Comparison of ENCODE assay signal across 20 cellular contexts in the genomic region with DNA sequence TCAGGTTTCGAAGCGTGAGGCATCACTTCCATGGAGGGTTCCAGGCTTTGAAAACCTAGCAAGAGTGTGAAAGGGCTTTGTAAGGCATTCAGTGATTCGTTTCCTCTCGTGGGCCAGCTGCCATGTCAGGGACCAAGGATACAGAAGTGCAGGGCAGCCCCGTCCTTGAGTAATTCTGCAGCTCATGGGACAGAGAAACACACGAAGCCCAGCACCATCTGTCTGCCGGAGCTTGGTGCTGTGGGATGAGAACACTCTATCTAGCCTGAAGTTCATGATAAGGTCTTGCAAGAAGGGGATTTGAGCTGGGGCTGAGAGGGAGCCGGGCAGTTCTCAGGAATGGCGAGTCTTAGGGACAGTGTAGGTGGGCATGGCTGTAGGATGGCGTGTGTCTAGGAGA. TPM values are rescaled to one million over a fixed set of nuclear protein-coding genes. Genes with fewer than 3 reads are reported as not detected.
DNase-seq lines count a peak whose midpoint lies in the region; ATAC-seq, FAIRE-seq and TF ChIP-seq lines count a peak whose summit lies in the region.
"Had no signal": no experiment of that assay in that cellular context is flagged by ENCODE, and none has a peak within 500 bp of the region (broad histone marks: within the 10 kb centered on the region; RNA-seq: fewer than 3 reads in every experiment).

No MANE protein-coding gene starts in this region.

- RAD21 ChIA-PET in GM12878 (lab: Charles Lee; ENCODE audit: unreplicated experiment) = interaction anchor here (1.3 to 2.3 kb wide), 3 partner anchors 8 to 53 kb away, joined by 3 to 14 read pairs (median 4); no protein-coding TSS in a partner anchor

- H2AFZ ChIP-seq in GM12878 (ENCODE audit: control insufficient read depth, low read depth, low read length) = no peak overlapping the region

- H3K36me3 ChIP-seq in GM12878 (ENCODE audit: control insufficient read depth in 2 of 2, insufficient read depth in 2 of 2, low read length in 1 of 2) (peaks cover 21 to 31% of the 10 kb centered on the region in 2 experiments; a peak in 3 of 4 replicates), neutrophil (no peaks in the 10 kb centered on the region), ovary (no peaks in the 10 kb centered on the region), uterus (no peaks in the 10 kb centered on the region)

- H4K20me1 ChIP-seq in GM12878 (ENCODE audit: control insufficient read depth, insufficient read depth) = no peaks in the 10 kb centered on the region

- peaks cover 16% of the 10 kb centered on the region for H3K4me1 ChIP-seq in GM12878 (ENCODE audit: control insufficient read depth, insufficient read depth, low read length)
- peaks cover 31 to 42% of the 10 kb centered on the region in 2 experiments for H3K4me1 ChIP-seq in neutrophil (ENCODE audit: control insufficient read depth in 1 of 2, insufficient read depth in 1 of 2, low read depth in 1 of 2, low read length in 1 of 2)
- H3K4me1 ChIP-seq in ovary (ENCODE audit: insufficient read depth) = no peaks in the 10 kb centered on the region
- no peaks in the 10 kb centered on the region for H3K4me1 ChIP-seq in uterus
- H3K4me1 ChIP-seq: A549, HAP-1 had no signal

- H3K27me3 ChIP-seq in GM12878 (replicated peaks in 1 of 2; ENCODE audit: control insufficient read depth in 2 of 2, insufficient read depth in 2 of 2, low read length in 1 of 2) (no peaks in the 10 kb centered on the region), neutrophil (no peaks in the 10 kb centered on the region), ovary (no peaks in the 10 kb centered on the region), uterus (no peaks in the 10 kb centered on the region)
- H3K27me3 ChIP-seq: BLaER1 had no signal

- WGBS in GM12878 (ENCODE audit: insufficient coverage, insufficient replicate concordance, low lambda C conversion rate, missing lambda C conversion rate) = 86% methylated on average over 10 of the region's 10 CpGs
- 74 to 87% (median 84%) methylated on average over 10 of the region's 10 CpGs for WGBS in ovary, 3 donors

- H3K27ac ChIP-seq in GM12878 (ENCODE audit: control insufficient read depth, insufficient read depth) (peak overlapping the region; percentile 53; the same call in 1 of the 2 replicates), neutrophil (peak overlapping the region; percentile 62), ovary (no peak overlapping the region), uterus (no peak overlapping the region)
- H3K27ac ChIP-seq: 22Rv1, A549, BLaER1, HL-60 had no signal

- no peak for TF ChIP-seq RAD21 in GM12878 (IDR thresholded peaks at IDR 0.05; ENCODE audit: insufficient read depth, low read depth, low read length)

- H3K4me3 ChIP-seq in GM12878 (no peak overlapping the region), neutrophil (ENCODE audit: low read depth in 1 of 2, low read length in 1 of 2) (no peak overlapping the region), ovary (no peak overlapping the region), uterus (no peak overlapping the region)
- H3K4me3 ChIP-seq: A549, BLaER1, HAP-1 had no signal

- no peaks in the 10 kb centered on the region for H3K36me3 Mint-ChIP-seq in natural killer cell treated with Interleukin-12 subunit alpha and Interleukin-12 subunit beta and Interleukin-15 and Interleukin-18, amount 100 ng/mL, for 72 hours
- H3K36me3 Mint-ChIP-seq in natural killer cell = no peaks in the 10 kb centered on the region
- H3K36me3 Mint-ChIP-seq: CD14-positive monocyte had no signal

- CTCF ChIA-PET in GM12878 (lab: Yijun Ruan, JAX) = interaction anchor here (1.0 to 2.7 kb wide), 7 partner anchors 8 to 70 kb away, joined by 3 to 26 read pairs (median 5); no protein-coding TSS in a partner anchor

- TF ChIP-seq POLR2A in GM12878 (IDR thresholded peaks at IDR 0.05; ENCODE audit: low read depth, low read length) (no peak), ovary (IDR thresholded peaks at IDR 0.05) (no peak), uterus (IDR thresholded peaks at IDR 0.05) (no peak)

- H3K27ac Mint-ChIP-seq in natural killer cell treated with Interleukin-12 subunit alpha and Interleukin-12 subunit beta and Interleukin-15 and Interleukin-18, amount 100 ng/mL, for 72 hours = no peak overlapping the region
- peak overlapping the region in 1 of 2 donors; percentile 5 for H3K27ac Mint-ChIP-seq in natural killer cell
- H3K27ac Mint-ChIP-seq: CD4-positive, alpha-beta memory T cell had no signal

- TF ChIP-seq CTCF in natural killer cell (IDR thresholded peaks at IDR 0.05) = no peak
- no peak for TF ChIP-seq CTCF in GM12878 (IDR thresholded peaks at IDR 0.05 in 2 of 3, conservative IDR thresholded peaks at IDR 0.05 in 1 of 3; ENCODE audit: control insufficient read depth in 2 of 3, extremely low read depth in 1 of 3, insufficient read depth in 1 of 3, low read depth in 3 of 3, low read length in 3 of 3)
- TF ChIP-seq CTCF in neutrophil (IDR thresholded peaks at IDR 0.05) = no peak
- no peak for TF ChIP-seq CTCF in ovary (IDR thresholded peaks at IDR 0.05)
- TF ChIP-seq CTCF in uterus (IDR thresholded peaks at IDR 0.05) = no peak

- peak; percentile 13 to 52 for ATAC-seq in natural killer cell treated with Interleukin-12 subunit alpha and Interleukin-12 subunit beta and Interleukin-15 and Interleukin-18, amount 100 ng/mL, for 72 hours
- ATAC-seq in natural killer cell (no peak), GM12878 (no peak)
- ATAC-seq: A549 had no signal

- H3K4me1 Mint-ChIP-seq in natural killer cell treated with Interleukin-12 subunit alpha and Interleukin-12 subunit beta and Interleukin-15 and Interleukin-18, amount 100 ng/mL, for 72 hours (ENCODE audit: low read depth in 2 of 2) = peaks cover 0 to 16% of the 10 kb centered on the region in 2 donors
- peaks cover 14 to 22% of the 10 kb centered on the region in 2 donors for H3K4me1 Mint-ChIP-seq in natural killer cell

- intact Hi-C loops in natural killer cell (cut with micrococcal nuclease) (loop anchor here (5.0 kb wide), 1 partner anchor 52 kb away; no protein-coding TSS in a partner anchor), GM12878 (cut with micrococcal nuclease; ENCODE audit: unreplicated experiment) (no loop called here), ovary (cut with DNase I) (loop anchor here in 2 of 4 donors (10.0 kb wide), 2 partner anchors 165 to 335 kb away; no protein-coding TSS in a partner anchor), uterus (cut with DNase I; ENCODE audit: low total_unique reads) (no loop called here)

- H3K9me3 ChIP-seq in GM12878 (replicated peaks; ENCODE audit: control insufficient read depth, insufficient read depth, low read length) (no peaks in the 10 kb centered on the region), neutrophil (no peaks in the 10 kb centered on the region), ovary (no peaks in the 10 kb centered on the region), uterus (no peaks in the 10 kb centered on the region)
- H3K9me3 ChIP-seq: HAP-1 had no signal

- no peak for DNase-seq in natural killer cell treated with Interleukin-12 subunit alpha and Interleukin-12 subunit beta and Interleukin-15 and Interleukin-18, amount 100 ng/mL, for 72 hours (ENCODE audit: low spot score)
- DNase-seq in natural killer cell (no peak), GM12878 (ENCODE audit: low read depth, low spot score) (no peak), pons (ENCODE audit: low spot score) (no peak), ovary (no peak), NCI-H1930 (lab: John Stamatoyannopoulos, UW) (no peak), uterus (no peak)
- DNase-seq: AML-193; CD4-positive, alpha-beta memory T cell; DMS153; DMS79; GDM1; GOT3 had no signal

- no peaks in the 10 kb centered on the region for H3K9me3 Mint-ChIP-seq in natural killer cell treated with Interleukin-12 subunit alpha and Interleukin-12 subunit beta and Interleukin-15 and Interleukin-18, amount 100 ng/mL, for 72 hours
- H3K9me3 Mint-ChIP-seq in natural killer cell = no peaks in the 10 kb centered on the region

- no peak for TF ChIP-seq EP300 in GM12878 (IDR thresholded peaks at IDR 0.05; ENCODE audit: borderline replicate concordance in 1 of 2, control insufficient read depth in 1 of 2, low read depth in 2 of 2, low read length in 2 of 2)
- TF ChIP-seq EP300 in ovary (IDR thresholded peaks at IDR 0.05) = no peak

- POLR2A ChIA-PET in GM12878 (lab: Charles Lee) = interaction anchor here (0.7 to 1.9 kb wide), 4 partner anchors 9 to 53 kb away, joined by 4 to 15 read pairs (median 6); no protein-coding TSS in a partner anchor

- H3K9ac ChIP-seq in GM12878 (ENCODE audit: control insufficient read depth, insufficient read depth, low read length) = no peak overlapping the region
- H3K9ac ChIP-seq: BLaER1 had no signal

- FAIRE-seq in GM12878 (lab: Jason Lieb, UNC) = no peak
- FAIRE-seq: A549 had no signal

- in situ Hi-C loops in GM12878 (cut with MboI) = no loop called here

- H3K27me3 Mint-ChIP-seq in natural killer cell treated with Interleukin-12 subunit alpha and Interleukin-12 subunit beta and Interleukin-15 and Interleukin-18, amount 100 ng/mL, for 72 hours = no peaks in the 10 kb centered on the region
- no peaks in the 10 kb centered on the region for H3K27me3 Mint-ChIP-seq in natural killer cell (ENCODE audit: low read depth in 2 of 2)
- H3K27me3 Mint-ChIP-seq: CD4-positive, alpha-beta memory T cell had no signal

- no TSS peak for BruUV-seq in GM12878 (replicated peaks; lab: Mats Ljungman, UMichigan)

- H3K4me3 Mint-ChIP-seq in natural killer cell treated with Interleukin-12 subunit alpha and Interleukin-12 subunit beta and Interleukin-15 and Interleukin-18, amount 100 ng/mL, for 72 hours = no peak overlapping the region
- H3K4me3 Mint-ChIP-seq in natural killer cell = no peak overlapping the region
- H3K4me3 Mint-ChIP-seq: CD14-positive monocyte; CD4-positive, alpha-beta memory T cell had no signal

- H3K79me2 ChIP-seq in GM12878 (ENCODE audit: control insufficient read depth, insufficient read depth, low read length) = peaks cover 44% of the 10 kb centered on the region

- no peak overlapping the region for H3K4me2 ChIP-seq in GM12878 (ENCODE audit: control insufficient read depth, insufficient read depth)
- H3K4me2 ChIP-seq: A549, BLaER1 had no signal

- SMC1A ChIA-PET in GM12878 (lab: Charles Lee; ENCODE audit: uncharacterized antibody, unreplicated experiment) = interaction anchor here (1.2 to 12.0 kb wide), 14 partner anchors 10 to 167 kb away, joined by 3 to 192 read pairs (median 8); no protein-coding TSS in a partner anchor

RNA-seq across cellular contexts. Expression of a gene that starts 55.8 kb away (rescaled TPM):
- total RNA-seq in natural killer cell treated with Interleukin-12 subunit alpha and Interleukin-12 subunit beta and Interleukin-15 and Interleukin-18, amount 100 ng/mL, for 72 hours = 10 to 100 TPM; 10.9 to 18.9 TPM
- total RNA-seq in natural killer cell = 1 to 10 TPM; 2.4 to 4.3 (median 3.9) TPM
- 51.1 and 53.7 TPM in 2 replicates for total RNA-seq in GM12878 (2013; cell fraction: nucleolus; rRNA removed)
- 17.0 and 18.6 TPM in 2 replicates for total RNA-seq in GM12878 (2014; rRNA removed)
- total RNA-seq in GM12878 (2014; rRNA removed; fragmentation: Illumina TruSeq; extraction: Trizol) = 20.3 and 20.4 TPM in 2 replicates
- total RNA-seq in GM12878 (2021) = 58.4 and 61.6 TPM in 2 replicates
- 12.2 TPM for polyA plus RNA-seq in GM12878 (2011; ENCODE audit: low read depth)
- 11.0 and 12.7 TPM in 2 replicates for polyA plus RNA-seq in GM12878 (2011; rRNA removed)
- 16.9 and 17.7 TPM in 2 replicates for polyA plus RNA-seq in GM12878 (2011; cell fraction: cytosol; rRNA removed)
- 24.0 and 29.2 TPM in 2 replicates for polyA plus RNA-seq in GM12878 (2011; cell fraction: nucleus; rRNA removed)
- 19.6 TPM in 2 replicates for polyA plus RNA-seq in GM12878 (2012)
- polyA plus RNA-seq in GM12878 (2014; fragmentation: Illumina TruSeq; extraction: Trizol) = 22.7 and 27.0 TPM in 2 replicates
- polyA plus RNA-seq in GM12878 (2014; fragmentation: Nextera tagmentation; extraction: Ambion mirVana) = 1 to 10 TPM; 5.9 to 6.1 TPM
- polyA plus RNA-seq in GM12878 (2014; rRNA removed) = 19.6 and 20.7 TPM in 2 replicates
- 1 to 10 TPM; 4.9 to 9.5 TPM for polyA plus RNA-seq in GM12878 (2016; fragmentation: Nextera tagmentation; extraction: Ambion mirVana)
- polyA minus RNA-seq in GM12878 (2011; rRNA and poly(A)+ RNA removed) = 42.2 and 53.6 TPM in 2 replicates
- 28.3 and 29.6 TPM in 2 replicates for polyA minus RNA-seq in GM12878 (2011; cell fraction: cytosol; rRNA and poly(A)+ RNA removed)
- 13.7 and 27.7 TPM in 2 replicates for polyA minus RNA-seq in GM12878 (2011; cell fraction: nucleus; rRNA and poly(A)+ RNA removed)
- 10 to 100 TPM in 1 of 7 donors, 1 to 10 TPM in 3, under 1 TPM in 3; 0.65 to 13.3 (median 2.3) TPM for total RNA-seq in ovary
- polyA plus RNA-seq in ovary = 1 to 10 TPM in 1 of 2 donors, under 1 TPM in 1; 0.85 to 1.9 TPM
- 10 to 100 TPM in 1 of 4 donors, 1 to 10 TPM in 3; 2.1 to 24.1 (median 7.6) TPM for total RNA-seq in uterus
- polyA plus RNA-seq: CD14-positive monocyte had no signal

Comparison
In these comparisons a context has a peak if more than half of its experiments do, and no peak if none do; other contexts are left out.
1. ATAC-seq: peak in natural killer cell treated with Interleukin-12 subunit alpha and Interleukin-12 subunit beta and Interleukin-15 and Interleukin-18, amount 100 ng/mL, for 72 hours (2 of 2); none in natural killer cell (0 of 3) and GM12878 (single experiment).
2. H3K27ac ChIP-seq: peak in GM12878 (single experiment) and neutrophil (single experiment); none in ovary (0 of 2) and uterus (0 of 2).